In the genomic region with DNA sequence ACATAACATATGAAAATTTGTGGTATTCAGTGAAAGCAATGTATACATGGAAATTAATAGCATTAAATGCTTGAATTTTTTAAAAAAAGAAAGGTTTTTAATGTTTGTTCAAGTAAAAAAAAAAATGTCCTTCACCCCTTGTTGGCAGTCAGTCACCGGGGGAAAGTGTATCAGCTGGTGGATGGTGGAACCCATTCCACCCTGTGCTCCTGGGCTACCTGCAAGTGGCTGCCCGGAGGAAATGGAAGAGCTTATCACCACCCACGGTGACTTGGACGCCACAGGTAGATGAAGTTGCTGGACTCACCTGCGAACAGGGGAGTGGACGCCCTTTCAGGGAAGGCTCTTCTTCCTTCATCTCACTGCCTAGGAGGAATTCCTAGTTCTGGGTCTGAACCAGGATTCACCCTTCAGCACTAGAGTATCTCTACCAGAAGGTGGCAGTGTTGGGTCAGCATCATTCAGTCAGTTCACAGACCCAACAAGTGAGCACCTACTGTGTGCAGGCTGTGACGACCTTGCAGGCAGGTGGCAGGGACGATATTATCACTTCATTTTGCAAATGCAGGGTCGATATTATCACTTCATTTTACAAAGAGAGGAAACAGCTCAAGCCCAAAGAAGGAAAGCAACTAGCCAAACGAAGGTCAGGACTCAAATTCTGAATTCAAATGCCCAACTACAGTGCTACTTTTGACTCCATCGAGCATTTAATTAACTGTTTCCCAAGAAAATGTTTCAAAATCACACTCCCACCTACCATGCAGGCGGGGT, we compare ENCODE assay signal across 8 cellular contexts. TPM values are rescaled to one million over a fixed set of nuclear protein-coding genes. Genes with fewer than 3 reads are reported as not detected.
A peak's percentile ranks its signal among the peaks of the same experiment; 100 is the strongest.
DNase-seq lines count a peak whose midpoint lies in the region; ATAC-seq and TF ChIP-seq lines count a peak whose summit lies in the region.

No MANE protein-coding gene starts in this region.

- in situ Hi-C loops in GM13976 (cut with MboI; ENCODE audit: low sequenced_read_pairs, unreplicated experiment), result loop anchor here (10.0 kb wide), 1 partner anchor 139 kb away; no protein-coding TSS in a partner anchor

- H3K27ac Mint-ChIP-seq in osteocyte (ENCODE audit: unreplicated experiment), result no peak overlapping the region

- no peaks in the 10 kb centered on the region for H3K36me3 Mint-ChIP-seq in osteocyte (ENCODE audit: unreplicated experiment)

- peaks cover 50% of the 10 kb centered on the region for H3K27me3 Mint-ChIP-seq in osteocyte (ENCODE audit: unreplicated experiment)

- peak; percentile 75 for TF ChIP-seq CTCF in GM13976 (IDR thresholded peaks at IDR 0.05; ENCODE audit: borderline replicate concordance, control extremely low read depth, extremely low read depth, insufficient read depth, missing control alignments)
- peak; percentile 94 for TF ChIP-seq CTCF in osteocyte (IDR thresholded peaks at IDR 0.05)

- no peaks in the 10 kb centered on the region for H3K9me3 Mint-ChIP-seq in osteocyte (ENCODE audit: unreplicated experiment)

- H3K4me3 Mint-ChIP-seq in osteocyte (ENCODE audit: unreplicated experiment), result no peak overlapping the region

- DNase-seq in AML-193 (lab: John Stamatoyannopoulos, UW), result peak; percentile 25 to 33
- DNase-seq in GM13976 (ENCODE audit: low spot score), result peak; percentile 68
- DNase-seq in NCI-H2196 (lab: John Stamatoyannopoulos, UW; ENCODE audit: unreplicated experiment), result peak; percentile 75
- DNase-seq in activated T-cell treated with anti-CD3 and anti-CD28 coated beads for 24 hours (ENCODE audit: low read depth), result peak; percentile 13
- peak; percentile 27 for DNase-seq in germinal center (ENCODE audit: low spot score)
- DNase-seq in osteocyte (ENCODE audit: extremely low spot score, unreplicated experiment), result peak; percentile 80
- DNase-seq in NOMO-1 treated with DMSO at 0.1 percent for 48 hours (lab: John Stamatoyannopoulos, UW; ENCODE audit: unreplicated experiment), result no peak

- no peak for ATAC-seq in GM18520 (IDR thresholded peaks at IDR 0.05; ENCODE audit: unreplicated experiment)

- no peaks in the 10 kb centered on the region for H3K4me1 Mint-ChIP-seq in osteocyte (ENCODE audit: unreplicated experiment)

RNA-seq across cellular contexts. Expression of a gene that starts 35.8 kb away (rescaled TPM):
- total RNA-seq in osteocyte, result not detected in 2 replicates
